Comparison of ENCODE assay signal across 21 cellular contexts in the genomic region with DNA sequence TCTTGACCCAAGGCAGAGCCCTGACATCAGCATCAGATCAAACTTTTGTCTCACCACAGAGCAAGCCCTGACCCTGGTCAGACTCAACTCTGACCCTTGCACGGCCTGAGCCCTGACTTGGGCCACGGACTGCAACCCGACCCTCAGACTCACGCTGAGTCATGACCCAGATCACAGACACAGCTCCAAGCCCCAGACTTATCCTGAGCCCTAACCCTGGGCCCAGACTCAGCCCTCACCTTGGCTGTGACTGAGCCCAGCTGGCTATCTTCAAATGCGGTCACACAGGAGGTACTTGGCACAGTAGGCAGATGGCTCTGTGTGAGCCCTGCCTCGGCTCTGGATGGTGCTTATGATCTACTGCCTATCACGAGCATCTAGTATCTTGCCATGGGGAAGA.
"Had no signal": no experiment of that assay in that cellular context is flagged by ENCODE, and none has a peak within 500 bp of the region (broad histone marks: within the 10 kb centered on the region; RNA-seq: fewer than 3 reads in every experiment).

No MANE protein-coding gene starts in this region.

- H3K36me3 Mint-ChIP-seq: IgD-negative memory B cell had no signal

- H3K27me3 Mint-ChIP-seq: IgD-negative memory B cell had no signal

- H3K4me3 Mint-ChIP-seq: IgD-negative memory B cell had no signal

- H3K4me2 ChIP-seq: KMS-11, SK-N-SH had no signal

- ATAC-seq: K562 had no signal

- H3K27ac ChIP-seq: KMS-11 had no signal

- H3K4me3 ChIP-seq: K562 had no signal

- H3K27ac Mint-ChIP-seq: IgD-negative memory B cell had no signal

- DNase-seq: Kasumi-1, MM.1S, NCI-H1092 treated with DMSO at 0.1 percent for 48 hours, NCI-H1436, NCI-H187, NCI-H2029, NCI-H2081 treated with DMSO at 0.1 percent for 48 hours, NCI-H2171, NCI-H226, NCI-H446, NCI-H510A, NCI-H69, NCI-H774, Right ventricle myocardium superior, RPMI8226, SK-N-SH, SW 1271 had no signal

- H3K4me1 Mint-ChIP-seq: IgD-negative memory B cell had no signal

- H3K9ac ChIP-seq: KMS-11, SK-N-SH had no signal

- H3K9me3 ChIP-seq: SK-N-SH had no signal

- FAIRE-seq: K562, RCC 7860 had no signal
